In genomic region chr22:38317237-38317994, GRCh38 we compare ENCODE assay signal across 1 cellular context.
TF ChIP-seq lines count a peak whose summit lies in the region.

Gene CSNK1E, minus strand, starts transcription at chr22:38317433. Its CDS starts 3,276 bp downstream, at chr22:38314157.

TF ChIP-seq in HEK293, 187 proteins besides CTCF, POLR2A, EP300 and RAD21 (continued from another document and continues in another):
- TF ChIP-seq ZBTB17 (tag by site-specific recombination; IDR thresholded peaks at IDR 0.05) (peak; percentile 69), ZNF747 (tag by site-specific recombination; IDR thresholded peaks at IDR 0.05) (no peak), YY1 (tag by site-specific recombination; IDR thresholded peaks at IDR 0.05) (0 out of 2 replicates have a peak, but pooled peaks have one; percentile 35), GLI4 (tag by site-specific recombination; IDR thresholded peaks at IDR 0.05) (no peak), ZNF837 (tag by site-specific recombination; IDR thresholded peaks at IDR 0.05) (no peak), MZF1 (tag by site-specific recombination; IDR thresholded peaks at IDR 0.05; ENCODE audit: borderline replicate concordance) (no peak; the same call in 1 of the 2 replicates), ZNF133 (tag by site-specific recombination; IDR thresholded peaks at IDR 0.05) (no peak), ZNF223 (tag by site-specific recombination; IDR thresholded peaks at IDR 0.05) (no peak), ZNF114 (tag by site-specific recombination; IDR thresholded peaks at IDR 0.05) (no peak), ZNF785 (tag by site-specific recombination; IDR thresholded peaks at IDR 0.05) (peak; percentile 64; the same call in 1 of the 2 replicates), ZNF549 (tag by site-specific recombination; IDR thresholded peaks at IDR 0.05) (no peak), ZNF433 (tag by site-specific recombination; IDR thresholded peaks at IDR 0.05; ENCODE audit: low read depth) (no peak), ZNF529 (tag by site-specific recombination; IDR thresholded peaks at IDR 0.05; ENCODE audit: insufficient replicate concordance) (no peak), ZNF645 (tag by site-specific recombination; IDR thresholded peaks at IDR 0.05) (no peak), SALL2 (tag by site-specific recombination; IDR thresholded peaks at IDR 0.05; ENCODE audit: borderline replicate concordance) (no peak), ZNF48 (tag by site-specific recombination; IDR thresholded peaks at IDR 0.05) (no peak), ZFP3 (tag by site-specific recombination; IDR thresholded peaks at IDR 0.05; ENCODE audit: low read depth) (no peak), ZNF624 (tag by site-specific recombination; IDR thresholded peaks at IDR 0.05) (no peak), ZNF473 (tag by site-specific recombination; IDR thresholded peaks at IDR 0.05) (no peak), ZNF132 (tag by site-specific recombination; IDR thresholded peaks at IDR 0.05; ENCODE audit: borderline replicate concordance) (no peak), ZNF843 (tag by site-specific recombination; IDR thresholded peaks at IDR 0.05) (0 out of 2 replicates have a peak, but pooled peaks have one; percentile 20), SP2 (tag by site-specific recombination; IDR thresholded peaks at IDR 0.05) (peak; percentile 60), MEIS1 (CRISPR knock-in tag; IDR thresholded peaks at IDR 0.05; ENCODE audit: borderline replicate concordance) (no peak), ZNF521 (tag by site-specific recombination; IDR thresholded peaks at IDR 0.05) (no peak), ZNF391 (tag by site-specific recombination; IDR thresholded peaks at IDR 0.05; ENCODE audit: borderline replicate concordance, low read depth) (peak; percentile 75; the same call in 1 of the 2 replicates), ZNF670 (tag by site-specific recombination; IDR thresholded peaks at IDR 0.05; ENCODE audit: low read depth) (no peak), SCRT1 (tag by site-specific recombination; IDR thresholded peaks at IDR 0.05; ENCODE audit: borderline replicate concordance) (no peak), ZNF513 (tag by site-specific recombination; IDR thresholded peaks at IDR 0.05) (0 out of 2 replicates have a peak, but pooled peaks have one; percentile 21), ZNF366 (tag by site-specific recombination; conservative IDR thresholded peaks at IDR 0.05) (peak; percentile 75), ZNF621 (tag by site-specific recombination; IDR thresholded peaks at IDR 0.05) (no peak), ZNF544 (tag by site-specific recombination; IDR thresholded peaks at IDR 0.05) (no peak), BCL6B (tag by site-specific recombination; IDR thresholded peaks at IDR 0.05) (no peak), ZSCAN30 (tag by site-specific recombination; IDR thresholded peaks at IDR 0.05) (0 out of 2 replicates have a peak, but pooled peaks have one; percentile 32), ZEB2 (tag by site-specific recombination; IDR thresholded peaks at IDR 0.05) (peak; percentile 96), SP3 (tag by site-specific recombination; IDR thresholded peaks at IDR 0.05) (peak; percentile 45; the same call in 1 of the 2 replicates), ZNF501 (tag by site-specific recombination; IDR thresholded peaks at IDR 0.05) (peak; percentile 56; the same call in 1 of the 2 replicates), ZBTB8A (tag by site-specific recombination; IDR thresholded peaks at IDR 0.05) (peak; percentile 83), ZNF707 (tag by site-specific recombination; IDR thresholded peaks at IDR 0.05) (no peak), ZNF37A (tag by site-specific recombination; IDR thresholded peaks at IDR 0.05) (no peak), ZNF404 (tag by site-specific recombination; IDR thresholded peaks at IDR 0.05) (no peak), ZNF121 (tag by site-specific recombination; IDR thresholded peaks at IDR 0.05) (0 out of 2 replicates have a peak, but pooled peaks have one; percentile 43), ZNF280C (tag by site-specific recombination; IDR thresholded peaks at IDR 0.05) (no peak), ZNF629 (tag by site-specific recombination; IDR thresholded peaks at IDR 0.05) (peak; percentile 47; the same call in 1 of the 2 replicates), ZNF658 (tag by site-specific recombination; IDR thresholded peaks at IDR 0.05) (no peak), KLF1 (tag by site-specific recombination; IDR thresholded peaks at IDR 0.05) (peak; percentile 68), ZNF146 (tag by site-specific recombination; IDR thresholded peaks at IDR 0.05) (no peak), ZNF792 (tag by site-specific recombination; IDR thresholded peaks at IDR 0.05) (0 out of 2 replicates have a peak, but pooled peaks have one; percentile 44), YY2 (tag by site-specific recombination; IDR thresholded peaks at IDR 0.05) (no peak), ZNF214 (tag by site-specific recombination; IDR thresholded peaks at IDR 0.05; ENCODE audit: borderline replicate concordance) (no peak), IKZF3 (tag by site-specific recombination; IDR thresholded peaks at IDR 0.05) (no peak)
- TF ChIP-seq, protein P1, sequence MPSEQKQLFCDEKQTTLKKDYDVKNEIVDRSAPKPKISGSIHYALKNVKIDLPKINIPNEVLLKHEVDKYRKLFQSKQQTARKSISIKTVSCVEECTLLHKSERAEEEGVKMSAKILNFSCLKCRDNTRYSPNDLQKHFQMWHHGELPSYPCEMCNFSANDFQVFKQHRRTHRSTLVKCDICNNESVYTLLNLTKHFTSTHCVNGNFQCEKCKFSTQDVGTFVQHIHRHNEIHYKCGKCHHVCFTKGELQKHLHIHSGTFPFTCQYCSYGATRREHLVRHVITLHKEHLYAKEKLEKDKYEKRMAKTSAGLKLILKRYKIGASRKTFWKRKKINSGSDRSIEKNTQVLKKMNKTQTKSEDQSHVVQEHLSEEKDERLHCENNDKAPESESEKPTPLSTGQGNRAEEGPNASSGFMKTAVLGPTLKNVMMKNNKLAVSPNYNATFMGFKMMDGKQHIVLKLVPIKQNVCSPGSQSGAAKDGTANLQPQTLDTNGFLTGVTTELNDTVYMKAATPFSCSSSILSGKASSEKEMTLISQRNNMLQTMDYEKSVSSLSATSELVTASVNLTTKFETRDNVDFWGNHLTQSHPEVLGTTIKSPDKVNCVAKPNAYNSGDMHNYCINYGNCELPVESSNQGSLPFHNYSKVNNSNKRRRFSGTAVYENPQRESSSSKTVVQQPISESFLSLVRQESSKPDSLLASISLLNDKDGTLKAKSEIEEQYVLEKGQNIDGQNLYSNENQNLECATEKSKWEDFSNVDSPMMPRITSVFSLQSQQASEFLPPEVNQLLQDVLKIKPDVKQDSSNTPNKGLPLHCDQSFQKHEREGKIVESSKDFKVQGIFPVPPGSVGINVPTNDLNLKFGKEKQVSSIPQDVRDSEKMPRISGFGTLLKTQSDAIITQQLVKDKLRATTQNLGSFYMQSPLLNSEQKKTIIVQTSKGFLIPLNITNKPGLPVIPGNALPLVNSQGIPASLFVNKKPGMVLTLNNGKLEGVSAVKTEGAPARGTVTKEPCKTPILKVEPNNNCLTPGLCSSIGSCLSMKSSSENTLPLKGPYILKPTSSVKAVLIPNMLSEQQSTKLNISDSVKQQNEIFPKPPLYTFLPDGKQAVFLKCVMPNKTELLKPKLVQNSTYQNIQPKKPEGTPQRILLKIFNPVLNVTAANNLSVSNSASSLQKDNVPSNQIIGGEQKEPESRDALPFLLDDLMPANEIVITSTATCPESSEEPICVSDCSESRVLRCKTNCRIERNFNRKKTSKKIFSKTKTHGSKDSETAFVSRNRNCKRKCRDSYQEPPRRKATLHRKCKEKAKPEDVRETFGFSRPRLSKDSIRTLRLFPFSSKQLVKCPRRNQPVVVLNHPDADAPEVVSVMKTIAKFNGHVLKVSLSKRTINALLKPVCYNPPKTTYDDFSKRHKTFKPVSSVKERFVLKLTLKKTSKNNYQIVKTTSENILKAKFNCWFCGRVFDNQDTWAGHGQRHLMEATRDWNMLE (tag by site-specific recombination; conservative IDR thresholded peaks at IDR 0.05; ENCODE audit: low read depth): no peak
- TF ChIP-seq, protein P2, sequence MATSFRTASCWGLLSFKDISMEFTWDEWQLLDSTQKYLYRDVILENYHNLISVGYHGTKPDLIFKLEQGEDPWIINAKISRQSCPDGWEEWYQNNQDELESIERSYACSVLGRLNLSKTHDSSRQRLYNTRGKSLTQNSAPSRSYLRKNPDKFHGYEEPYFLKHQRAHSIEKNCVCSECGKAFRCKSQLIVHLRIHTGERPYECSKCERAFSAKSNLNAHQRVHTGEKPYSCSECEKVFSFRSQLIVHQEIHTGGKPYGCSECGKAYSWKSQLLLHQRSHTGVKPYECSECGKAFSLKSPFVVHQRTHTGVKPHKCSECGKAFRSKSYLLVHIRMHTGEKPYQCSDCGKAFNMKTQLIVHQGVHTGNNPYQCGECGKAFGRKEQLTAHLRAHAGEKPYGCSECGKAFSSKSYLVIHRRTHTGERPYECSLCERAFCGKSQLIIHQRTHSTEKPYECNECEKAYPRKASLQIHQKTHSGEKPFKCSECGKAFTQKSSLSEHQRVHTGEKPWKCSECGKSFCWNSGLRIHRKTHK (tag by site-specific recombination; IDR thresholded peaks at IDR 0.05): no peak
- TF ChIP-seq, protein P3, sequence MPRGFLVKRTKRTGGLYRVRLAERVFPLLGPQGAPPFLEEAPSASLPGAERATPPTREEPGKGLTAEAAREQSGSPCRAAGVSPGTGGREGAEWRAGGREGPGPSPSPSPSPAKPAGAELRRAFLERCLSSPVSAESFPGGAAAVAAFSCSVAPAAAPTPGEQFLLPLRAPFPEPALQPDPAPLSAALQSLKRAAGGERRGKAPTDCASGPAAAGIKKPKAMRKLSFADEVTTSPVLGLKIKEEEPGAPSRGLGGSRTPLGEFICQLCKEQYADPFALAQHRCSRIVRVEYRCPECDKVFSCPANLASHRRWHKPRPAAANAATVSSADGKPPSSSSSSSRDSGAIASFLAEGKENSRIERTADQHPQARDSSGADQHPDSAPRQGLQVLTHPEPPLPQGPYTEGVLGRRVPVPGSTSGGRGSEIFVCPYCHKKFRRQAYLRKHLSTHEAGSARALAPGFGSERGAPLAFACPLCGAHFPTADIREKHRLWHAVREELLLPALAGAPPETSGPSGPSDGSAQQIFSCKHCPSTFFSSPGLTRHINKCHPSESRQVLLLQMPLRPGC (tag by site-specific recombination; IDR thresholded peaks at IDR 0.05): peak; percentile 62; the same call in 1 of the 2 replicates
- TF ChIP-seq, protein P4, sequence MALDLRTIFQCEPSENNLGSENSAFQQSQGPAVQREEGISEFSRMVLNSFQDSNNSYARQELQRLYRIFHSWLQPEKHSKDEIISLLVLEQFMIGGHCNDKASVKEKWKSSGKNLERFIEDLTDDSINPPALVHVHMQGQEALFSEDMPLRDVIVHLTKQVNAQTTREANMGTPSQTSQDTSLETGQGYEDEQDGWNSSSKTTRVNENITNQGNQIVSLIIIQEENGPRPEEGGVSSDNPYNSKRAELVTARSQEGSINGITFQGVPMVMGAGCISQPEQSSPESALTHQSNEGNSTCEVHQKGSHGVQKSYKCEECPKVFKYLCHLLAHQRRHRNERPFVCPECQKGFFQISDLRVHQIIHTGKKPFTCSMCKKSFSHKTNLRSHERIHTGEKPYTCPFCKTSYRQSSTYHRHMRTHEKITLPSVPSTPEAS (tag by site-specific recombination; IDR thresholded peaks at IDR 0.05): no peak
